20 cellular contexts compared by ENCODE assay signal in the genomic region with DNA sequence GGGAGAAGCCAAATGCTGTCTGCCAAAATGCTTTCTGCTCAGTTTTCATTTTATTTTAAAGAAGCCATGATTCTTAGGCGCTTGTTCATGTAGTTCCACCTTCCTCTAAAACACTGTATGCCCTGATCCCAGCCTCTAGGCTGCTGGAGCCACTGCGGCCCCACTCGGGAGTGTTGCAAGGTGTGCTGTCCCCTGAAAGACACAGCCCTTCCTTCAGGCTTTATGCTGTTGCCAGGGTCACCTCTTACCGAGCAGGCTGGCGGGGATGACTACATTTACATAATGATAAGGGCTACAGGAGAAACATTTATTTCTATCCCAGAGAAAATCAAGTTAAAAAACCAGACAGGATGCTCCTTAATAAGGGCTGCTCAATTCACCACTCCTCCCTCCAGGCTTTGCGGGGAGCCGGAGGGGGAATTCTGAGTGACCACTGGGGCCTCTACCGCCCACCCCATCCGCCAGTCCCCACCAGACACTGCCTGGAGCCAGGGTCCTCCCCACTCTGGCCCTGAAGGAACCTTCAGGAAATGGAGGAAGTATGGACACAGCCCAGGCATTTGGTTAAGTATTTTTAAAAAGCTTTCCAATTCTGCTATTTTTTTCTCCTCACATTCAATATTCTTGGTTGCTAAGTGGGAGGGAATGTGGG.
DNase-seq lines count a peak whose midpoint lies in the region; ATAC-seq, FAIRE-seq and TF ChIP-seq lines count a peak whose summit lies in the region.
"Had no signal": no experiment of that assay in that cellular context is flagged by ENCODE, and none has a peak within 500 bp of the region (broad histone marks: within the 10 kb centered on the region; RNA-seq: fewer than 3 reads in every experiment).

No MANE protein-coding gene starts in this region.

- peak overlapping the region in 2 of 3 experiments; percentile 19 to 38 for H3K4me3 ChIP-seq in endothelial cell of umbilical vein (replicated peaks in 1 of 3; ENCODE audit: insufficient read depth in 1 of 3, low read depth in 1 of 3, low read length in 3 of 3)
- H3K4me3 ChIP-seq in tibial artery: peak overlapping the region in 1 of 2 donors; percentile 13
- H3K4me3 ChIP-seq: BLaER1, spleen had no signal

- TF ChIP-seq CTCF in endothelial cell of umbilical vein (IDR thresholded peaks at IDR 0.05; ENCODE audit: extremely low read depth in 1 of 2, insufficient read depth in 1 of 2, low read depth in 1 of 2, low read length in 2 of 2) (no peak), nephron progenitor cell (IDR thresholded peaks at IDR 0.05) (no peak), tibial artery (IDR thresholded peaks at IDR 0.05) (no peak)

- H3K9me3 ChIP-seq in endothelial cell of umbilical vein (replicated peaks; ENCODE audit: control insufficient read depth, insufficient read depth, low read length): no peaks in the 10 kb centered on the region
- H3K9me3 ChIP-seq in tibial artery: no peaks in the 10 kb centered on the region
- H3K9me3 ChIP-seq: BLaER1, spleen had no signal

- no peaks in the 10 kb centered on the region for H3K4me1 Mint-ChIP-seq in activated T-cell treated with anti-CD3 and anti-CD28 coated beads, Interleukin-2, amount 50 U/mL, for 24 hours (ENCODE audit: low read depth)
- H3K4me1 Mint-ChIP-seq in activated T-cell treated with anti-CD3 and anti-CD28 coated beads, Interleukin-2, amount 50 U/mL, for 72 hours (ENCODE audit: low read depth): peaks cover under 1% of the 10 kb centered on the region
- H3K4me1 Mint-ChIP-seq in nephron progenitor cell: peaks cover 28% of the 10 kb centered on the region
- H3K4me1 Mint-ChIP-seq: activated B cell treated with CpG ODN at 0.5 μM for 24 hours; stimulated activated effector memory CD8-positive, alpha-beta T cell treated with anti-CD3 and anti-CD28 coated beads, Interleukin-12 subunit alpha, Interleukin-12 subunit beta, amount 100 ng/mL, for 72 hours had no signal

- H3K79me2 ChIP-seq in endothelial cell of umbilical vein (ENCODE audit: control insufficient read depth, insufficient read depth, low read length): no peaks in the 10 kb centered on the region

- no peaks in the 10 kb centered on the region for H3K9me3 Mint-ChIP-seq in activated T-cell treated with anti-CD3 and anti-CD28 coated beads, Interleukin-2, amount 50 U/mL, for 24 hours
- H3K9me3 Mint-ChIP-seq in activated T-cell treated with anti-CD3 and anti-CD28 coated beads, Interleukin-2, amount 50 U/mL, for 72 hours: no peaks in the 10 kb centered on the region
- no peaks in the 10 kb centered on the region for H3K9me3 Mint-ChIP-seq in nephron progenitor cell
- H3K9me3 Mint-ChIP-seq: activated B cell treated with CpG ODN at 0.5 μM for 24 hours; activated T-helper 2 cell treated with anti-CD3 and anti-CD28 coated beads, Interferon-gamma antibody, Interleukin-2, Interleukin-4, amounts not matched to agents 10 μg/mL and 5 μg/mL and 100 μg/mL, durations not matched to agents 14 hours and 24 hours and 36 hours; stimulated activated effector memory CD8-positive, alpha-beta T cell treated with anti-CD3 and anti-CD28 coated beads, Interleukin-12 subunit alpha, Interleukin-12 subunit beta, amount 100 ng/mL, for 72 hours had no signal

- ATAC-seq in activated T-cell treated with anti-CD3 and anti-CD28 coated beads, Interleukin-2, amount 50 U/mL, for 72 hours (replicated peaks in 1 of 2): no peak
- no peak for ATAC-seq in GM21367 (IDR thresholded peaks at IDR 0.05; ENCODE audit: unreplicated experiment)
- ATAC-seq: esophagus mucosa; stimulated activated effector memory CD8-positive, alpha-beta T cell treated with anti-CD3 and anti-CD28 coated beads, Interleukin-12 subunit alpha, Interleukin-12 subunit beta, amount 100 ng/mL, for 72 hours had no signal

- H3K4me1 ChIP-seq in endothelial cell of umbilical vein (ENCODE audit: control insufficient read depth, extremely low read depth, insufficient read depth, low read length): peaks cover 71% of the 10 kb centered on the region
- H3K4me1 ChIP-seq in tibial artery: peaks cover 0 to 28% (median 10%) of the 10 kb centered on the region in 4 donors

- peak overlapping the region; percentile 14 for H3K27ac Mint-ChIP-seq in activated T-cell treated with anti-CD3 and anti-CD28 coated beads, Interleukin-2, amount 50 U/mL, for 24 hours
- no peak overlapping the region for H3K27ac Mint-ChIP-seq in activated T-cell treated with anti-CD3 and anti-CD28 coated beads, Interleukin-2, amount 50 U/mL, for 72 hours
- H3K27ac Mint-ChIP-seq in nephron progenitor cell: peak overlapping the region; percentile 76
- H3K27ac Mint-ChIP-seq: activated B cell treated with CpG ODN at 0.5 μM for 24 hours; activated T-helper 2 cell treated with anti-CD3 and anti-CD28 coated beads, Interferon-gamma antibody, Interleukin-2, Interleukin-4, amounts not matched to agents 10 μg/mL and 5 μg/mL and 100 μg/mL, durations not matched to agents 14 hours and 24 hours and 36 hours; stimulated activated effector memory CD8-positive, alpha-beta T cell treated with anti-CD3 and anti-CD28 coated beads, Interleukin-12 subunit alpha, Interleukin-12 subunit beta, amount 100 ng/mL, for 72 hours had no signal

- TF ChIP-seq POLR2A in endothelial cell of umbilical vein (IDR thresholded peaks at IDR 0.05; ENCODE audit: low read depth, low read length): no peak

- H3K9ac ChIP-seq in endothelial cell of umbilical vein (replicated peaks; ENCODE audit: extremely low read depth, insufficient read depth, low read length): peak overlapping the region; percentile 85
- H3K9ac ChIP-seq: BLaER1 had no signal

- H3K27me3 ChIP-seq in endothelial cell of umbilical vein (ENCODE audit: control insufficient read depth in 2 of 2, insufficient read depth in 2 of 2, low read length in 2 of 2): no peaks in the 10 kb centered on the region
- no peaks in the 10 kb centered on the region for H3K27me3 ChIP-seq in tibial artery
- H3K27me3 ChIP-seq: BLaER1, spleen had no signal

- DNase-seq in activated T-cell treated with anti-CD3 and anti-CD28 coated beads, Interleukin-2, amount 50 U/mL, for 24 hours: no peak
- DNase-seq in activated T-cell treated with anti-CD3 and anti-CD28 coated beads, Interleukin-2, amount 50 U/mL, for 72 hours: no peak
- DNase-seq in endothelial cell of umbilical vein (ENCODE audit: low read depth, low spot score) (peak; percentile 78), nephron progenitor cell (peak; percentile 22), tibial artery (no peak), NCI-H774 (lab: John Stamatoyannopoulos, UW) (no peak), NCI-H2029 (lab: John Stamatoyannopoulos, UW) (no peak)
- DNase-seq: 8988T; activated B cell treated with CpG ODN at 0.5 μM for 24 hours; activated CD8-positive, alpha-beta memory T cell treated with anti-CD3 and anti-CD28 coated beads for 24 hours; DMS 273 treated with DMSO at 0.1 percent for 48 hours; islet precursor cell; NCI-H1048; NK-92 treated with Interleukin-12 subunit alpha and Interleukin-12 subunit beta, amount 100 ng/mL, for 24 hours; spleen had no signal

- no peaks in the 10 kb centered on the region for H3K9me1 ChIP-seq in endothelial cell of umbilical vein (replicated peaks; ENCODE audit: control insufficient read depth, extremely low read depth, insufficient read depth, low read length)

- POLR2A ChIA-PET in endothelial cell of umbilical vein (lab: Charles Lee): no interaction called here

- peak; percentile 70 for FAIRE-seq in endothelial cell of umbilical vein (lab: Jason Lieb, UNC)

- no peaks in the 10 kb centered on the region for H4K20me1 ChIP-seq in endothelial cell of umbilical vein (replicated peaks; ENCODE audit: control insufficient read depth, extremely low read depth, insufficient read depth, low read length)
- H4K20me1 ChIP-seq: BLaER1 had no signal

- no peaks in the 10 kb centered on the region for H3K36me3 ChIP-seq in endothelial cell of umbilical vein (ENCODE audit: control insufficient read depth in 2 of 2, extremely low read depth in 1 of 2, insufficient read depth in 2 of 2, low read length in 2 of 2)
- no peaks in the 10 kb centered on the region for H3K36me3 ChIP-seq in tibial artery

- no TSS peak for BruUV-seq in endothelial cell of umbilical vein (replicated peaks; lab: Mats Ljungman, UMichigan)

- H3K36me3 Mint-ChIP-seq in activated T-cell treated with anti-CD3 and anti-CD28 coated beads, Interleukin-2, amount 50 U/mL, for 24 hours (ENCODE audit: low read depth): no peaks in the 10 kb centered on the region
- no peaks in the 10 kb centered on the region for H3K36me3 Mint-ChIP-seq in activated T-cell treated with anti-CD3 and anti-CD28 coated beads, Interleukin-2, amount 50 U/mL, for 72 hours (ENCODE audit: insufficient read depth in 2 of 2)
- peaks cover 8% of the 10 kb centered on the region for H3K36me3 Mint-ChIP-seq in nephron progenitor cell (ENCODE audit: low read depth)
- H3K36me3 Mint-ChIP-seq: stimulated activated effector memory CD8-positive, alpha-beta T cell treated with anti-CD3 and anti-CD28 coated beads, Interleukin-12 subunit alpha, Interleukin-12 subunit beta, amount 100 ng/mL, for 72 hours had no signal

- intact Hi-C loops in endothelial cell of umbilical vein (cut with micrococcal nuclease) (loop anchor here (2.0 to 5.0 kb wide), 4 partner anchors 27 to 233 kb away; no protein-coding TSS in a partner anchor), tibial artery (cut with DNase I; ENCODE audit: low total_unique reads) (no loop called here)

- CTCF ChIA-PET in endothelial cell of umbilical vein (lab: Charles Lee): interaction anchor here (1.2 to 1.9 kb wide), 5 partner anchors 8 to 216 kb away, joined by 4 to 8 read pairs (median 5); no protein-coding TSS in a partner anchor

- no peaks in the 10 kb centered on the region for H3K27me3 Mint-ChIP-seq in activated T-cell treated with anti-CD3 and anti-CD28 coated beads, Interleukin-2, amount 50 U/mL, for 24 hours
- no peaks in the 10 kb centered on the region for H3K27me3 Mint-ChIP-seq in activated T-cell treated with anti-CD3 and anti-CD28 coated beads, Interleukin-2, amount 50 U/mL, for 72 hours (ENCODE audit: low read depth)
- peaks cover 14% of the 10 kb centered on the region for H3K27me3 Mint-ChIP-seq in nephron progenitor cell (ENCODE audit: low read depth, poor library complexity)
- H3K27me3 Mint-ChIP-seq: activated B cell treated with CpG ODN at 0.5 μM for 24 hours had no signal

- H3K4me2 ChIP-seq in endothelial cell of umbilical vein (ENCODE audit: insufficient read depth, low read length): peak overlapping the region; percentile 60
- H3K4me2 ChIP-seq: BLaER1 had no signal

- H2AFZ ChIP-seq in endothelial cell of umbilical vein (ENCODE audit: low read depth, low read length): peak overlapping the region; percentile 7

- H3K4me3 Mint-ChIP-seq in activated T-cell treated with anti-CD3 and anti-CD28 coated beads, Interleukin-2, amount 50 U/mL, for 24 hours: no peak overlapping the region
- no peak overlapping the region for H3K4me3 Mint-ChIP-seq in activated T-cell treated with anti-CD3 and anti-CD28 coated beads, Interleukin-2, amount 50 U/mL, for 72 hours
- peak overlapping the region; percentile 67 for H3K4me3 Mint-ChIP-seq in nephron progenitor cell
- H3K4me3 Mint-ChIP-seq: activated B cell treated with CpG ODN at 0.5 μM for 24 hours; stimulated activated effector memory CD8-positive, alpha-beta T cell treated with anti-CD3 and anti-CD28 coated beads, Interleukin-12 subunit alpha, Interleukin-12 subunit beta, amount 100 ng/mL, for 72 hours had no signal

- dilution Hi-C loops in endothelial cell of umbilical vein (cut with MboI; ENCODE audit: extremely low pct_ligation_motif_present, low sequenced_read_pairs): no loop called here

- H3K27ac ChIP-seq in endothelial cell of umbilical vein (ENCODE audit: insufficient read depth, low read depth, low read length): peak overlapping the region; percentile 93
- peak overlapping the region; percentile 55 to 63 for H3K27ac ChIP-seq in tibial artery
- H3K27ac ChIP-seq: BLaER1 had no signal

Comparison
In these comparisons a context has a peak if more than half of its experiments do, and no peak if none do; other contexts are left out.
1. DNase-seq: peak in endothelial cell of umbilical vein (single experiment) and nephron progenitor cell (single experiment); none in activated T-cell treated with anti-CD3 and anti-CD28 coated beads, Interleukin-2, amount 50 U/mL, for 24 hours (single experiment), activated T-cell treated with anti-CD3 and anti-CD28 coated beads, Interleukin-2, amount 50 U/mL, for 72 hours (0 of 2), tibial artery (0 of 2), NCI-H774 (single experiment) and NCI-H2029 (single experiment).